16 cellular contexts compared by ENCODE assay signal in the genomic region with DNA sequence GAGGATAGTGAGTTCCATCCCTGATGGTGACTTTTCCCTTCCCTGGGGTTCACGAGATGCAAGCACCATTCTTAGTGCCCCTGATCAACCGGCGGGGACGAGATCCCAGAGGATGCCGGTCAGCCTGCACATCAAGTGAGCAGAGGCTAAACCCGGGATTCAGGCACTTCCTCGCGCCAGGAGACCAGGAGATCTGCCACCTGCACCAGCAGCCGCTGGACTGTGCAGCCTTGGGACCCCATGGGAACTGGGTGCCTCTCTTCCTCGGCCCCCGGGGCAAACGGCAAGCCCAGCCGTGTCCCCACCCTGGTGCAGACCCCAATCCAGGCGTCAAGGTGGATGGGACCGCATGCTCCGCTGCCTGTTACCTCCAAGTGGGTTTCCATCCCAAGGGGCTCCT.
DNase-seq lines count a peak whose midpoint lies in the region; ATAC-seq and TF ChIP-seq lines count a peak whose summit lies in the region.
"Had no signal": no experiment of that assay in that cellular context is flagged by ENCODE, and none has a peak within 500 bp of the region (broad histone marks: within the 10 kb centered on the region; RNA-seq: fewer than 3 reads in every experiment).

No MANE protein-coding gene starts in this region.

- no peak for TF ChIP-seq POLR2A in spleen (IDR thresholded peaks at IDR 0.05)

- peak; percentile 8 for DNase-seq in left cardiac atrium
- DNase-seq in Right ventricle myocardium inferior (ENCODE audit: missing footprints), result no peak
- peak; percentile 19 to 71 for DNase-seq in left lung
- peak; percentile 64 for DNase-seq in spleen
- no peak for DNase-seq in DMS153 treated with DMSO at 0.1 percent for 48 hours (lab: John Stamatoyannopoulos, UW; ENCODE audit: unreplicated experiment)
- no peak for DNase-seq in effector memory CD8-positive, alpha-beta T cell
- DNase-seq: C1 segment of cervical spinal cord; Calu3; CD4-positive, alpha-beta memory T cell; COR-L47; DND-41; GM23248; H7; HCEC 1CT had no signal

- H3K27me3 ChIP-seq in left lung, result peaks cover 0 to 32% of the 10 kb centered on the region in 2 donors
- H3K27me3 ChIP-seq in spleen (replicated peaks in 1 of 7), result peaks cover 0 to 14% (median 0%) of the 10 kb centered on the region in 7 donors

- H3K4me1 Mint-ChIP-seq in effector memory CD8-positive, alpha-beta T cell (ENCODE audit: low read depth in 2 of 2), result no peaks in the 10 kb centered on the region
- H3K4me1 Mint-ChIP-seq: B cell; CD4-positive, alpha-beta memory T cell had no signal

- no peak overlapping the region for H3K4me3 Mint-ChIP-seq in effector memory CD8-positive, alpha-beta T cell
- H3K4me3 Mint-ChIP-seq: B cell; CD4-positive, alpha-beta memory T cell had no signal

- no peaks in the 10 kb centered on the region for H3K9me3 Mint-ChIP-seq in effector memory CD8-positive, alpha-beta T cell

- H3K4me1 ChIP-seq in left lung (no peaks in the 10 kb centered on the region), spleen (no peaks in the 10 kb centered on the region)

- H3K36me3 ChIP-seq in left lung, result no peaks in the 10 kb centered on the region
- no peaks in the 10 kb centered on the region for H3K36me3 ChIP-seq in spleen

- no peak for TF ChIP-seq CTCF in left lung (IDR thresholded peaks at IDR 0.05)
- TF ChIP-seq CTCF in spleen (IDR thresholded peaks at IDR 0.05 in 8 of 11, conservative IDR thresholded peaks at IDR 0.05 in 3 of 11), result no peak

- H3K9me3 ChIP-seq in left lung, result no peaks in the 10 kb centered on the region
- H3K9me3 ChIP-seq in spleen, result no peaks in the 10 kb centered on the region

- intact Hi-C loops in left cardiac atrium (cut with DNase I) (no loop called here), Right ventricle myocardium inferior (cut with DNase I) (no loop called here), left lung (cut with DNase I) (no loop called here), spleen (cut with DNase I; ENCODE audit: low total_unique reads) (no loop called here)

- no peaks in the 10 kb centered on the region for H3K27me3 Mint-ChIP-seq in effector memory CD8-positive, alpha-beta T cell
- H3K27me3 Mint-ChIP-seq: B cell; CD4-positive, alpha-beta memory T cell had no signal

- H3K4me3 ChIP-seq in left lung (no peak overlapping the region), spleen (no peak overlapping the region)
- H3K4me3 ChIP-seq: GM23248 had no signal

- no peak for ATAC-seq in left cardiac atrium
- ATAC-seq in Right ventricle myocardium inferior, result no peak
- ATAC-seq in left lung, result no peak
- no peak for ATAC-seq in effector memory CD8-positive, alpha-beta T cell (replicated peaks)

- no peak overlapping the region for H3K27ac ChIP-seq in left lung
- no peak overlapping the region for H3K27ac ChIP-seq in spleen
- H3K27ac ChIP-seq: 22Rv1, GM23248 had no signal

- no peaks in the 10 kb centered on the region for H3K36me3 Mint-ChIP-seq in effector memory CD8-positive, alpha-beta T cell (ENCODE audit: insufficient read depth)
- H3K36me3 Mint-ChIP-seq: CD4-positive, alpha-beta memory T cell had no signal

- 78 to 93% (median 91%) methylated on average over 3 to 16 of the region's 16 CpGs for WGBS in spleen, 5 donors

- H3K27ac Mint-ChIP-seq in effector memory CD8-positive, alpha-beta T cell, result no peak overlapping the region
- H3K27ac Mint-ChIP-seq: B cell; CD4-positive, alpha-beta memory T cell had no signal

Comparison
In these comparisons a context has a peak if more than half of its experiments do, and no peak if none do; other contexts are left out.
1. DNase-seq: peak in left cardiac atrium (single experiment), left lung (2 of 2) and spleen (single experiment); none in Right ventricle myocardium inferior (single experiment), DMS153 treated with DMSO at 0.1 percent for 48 hours (single experiment) and effector memory CD8-positive, alpha-beta T cell (0 of 3).